Comparison of ENCODE assay signal across 1 cellular context in genomic region chr19:40465781-40466218, GRCh38.
TF ChIP-seq lines count a peak whose summit lies in the region.

No MANE protein-coding gene starts in this region.

TF ChIP-seq in K562, 482 proteins besides CTCF, POLR2A, EP300 and RAD21 (continues in another document):
- TF ChIP-seq NR2C2 (CRISPR knock-in tag; IDR thresholded peaks at IDR 0.05) (no peak), NR2C2 (tag; IDR thresholded peaks at IDR 0.05) (peak; percentile 85), ZNF175 (CRISPR knock-in tag; IDR thresholded peaks at IDR 0.05; ENCODE audit: low read depth) (0 out of 2 replicates have a peak, but pooled peaks have one; percentile 8), DIDO1 (tag; IDR thresholded peaks at IDR 0.05; ENCODE audit: low read depth) (no peak), MBD2 (IDR thresholded peaks at IDR 0.05; ENCODE audit: borderline replicate concordance, low read depth) (peak; percentile 57; the same call in 1 of the 2 replicates), ZBTB7A (IDR thresholded peaks at IDR 0.05; ENCODE audit: borderline replicate concordance, control insufficient read depth, low read depth, low read length) (0 out of 2 replicates have a peak, but pooled peaks have one; percentile 28), EP400 (IDR thresholded peaks at IDR 0.05) (peak; percentile 47; the same call in 1 of the 2 replicates), TCF7 (IDR thresholded peaks at IDR 0.05; ENCODE audit: borderline replicate concordance) (peak; percentile 6; the same call in 1 of the 2 replicates), ELF4 (CRISPR knock-in tag; IDR thresholded peaks at IDR 0.05) (0 out of 2 replicates have a peak, but pooled peaks have one; percentile 89), ETV5 (CRISPR knock-in tag; IDR thresholded peaks at IDR 0.05; ENCODE audit: low read depth) (peak; percentile 15; the same call in 1 of the 2 replicates), MAZ (CRISPR knock-in tag; conservative IDR thresholded peaks at IDR 0.05 in 1 of 2, IDR thresholded peaks at IDR 0.05 in 1 of 2) (peak; percentile 24 to 91), HMGN3 (IDR thresholded peaks at IDR 0.05; ENCODE audit: borderline replicate concordance, extremely low read depth, insufficient read length, low read depth, low read length) (peak; percentile 81), ZKSCAN1 (IDR thresholded peaks at IDR 0.05; ENCODE audit: low read depth, low read length) (no peak), E2F1 (CRISPR knock-in tag; IDR thresholded peaks at IDR 0.05) (0 out of 2 replicates have a peak, but pooled peaks have one; percentile 82), ATF2 (CRISPR knock-in tag; IDR thresholded peaks at IDR 0.05) (no peak), TFAP4 (CRISPR knock-in tag; IDR thresholded peaks at IDR 0.05; ENCODE audit: borderline replicate concordance) (peak; percentile 53; the same call in 1 of the 2 replicates), TCF3 (CRISPR knock-in tag; IDR thresholded peaks at IDR 0.05) (0 out of 2 replicates have a peak, but pooled peaks have one; percentile 21), CCNT2 (IDR thresholded peaks at IDR 0.05; ENCODE audit: borderline replicate concordance, extremely low read depth, insufficient read length, low read depth, low read length) (peak; percentile 60), PBX2 (CRISPR knock-in tag; IDR thresholded peaks at IDR 0.05; ENCODE audit: low read depth) (peak; percentile 79), PBX2 (tag; conservative IDR thresholded peaks at IDR 0.05; ENCODE audit: low read depth) (peak; percentile 90), RNF2 (IDR thresholded peaks at IDR 0.05) (peak; percentile 23; the same call in 1 of the 2 replicates), KDM1A (IDR thresholded peaks at IDR 0.05) (no peak), PHF20 (IDR thresholded peaks at IDR 0.05; ENCODE audit: partially characterized antibody) (no peak), E2F6 (IDR thresholded peaks at IDR 0.05; ENCODE audit: borderline replicate concordance in 1 of 2, extremely low read depth in 1 of 2, insufficient read depth in 1 of 2, insufficient read length in 1 of 2, low read depth in 1 of 2, low read length in 1 of 2, poor library complexity in 1 of 2, severe bottlenecking in 1 of 2) (no peak), FOXM1 (IDR thresholded peaks at IDR 0.05; ENCODE audit: low read depth) (no peak), FOXM1 (CRISPR knock-in tag; IDR thresholded peaks at IDR 0.05; ENCODE audit: low read depth) (0 out of 2 replicates have a peak, but pooled peaks have one; percentile 3), ZBTB26 (CRISPR knock-in tag; IDR thresholded peaks at IDR 0.05) (0 out of 2 replicates have a peak, but pooled peaks have one; percentile 58), SUPT5H (IDR thresholded peaks at IDR 0.05) (no peak), RCOR1 (IDR thresholded peaks at IDR 0.05; ENCODE audit: borderline replicate concordance in 1 of 2, low read depth in 2 of 2, low read length in 2 of 2) (peak in 1 of 2 experiments; percentile 25; a peak in 1 of 4 replicates), HNRNPLL (IDR thresholded peaks at IDR 0.05; ENCODE audit: low read depth, low read length, poor library complexity, severe bottlenecking) (peak; percentile 40), CBX3 (IDR thresholded peaks at IDR 0.05; ENCODE audit: borderline replicate concordance in 1 of 2, low read length in 2 of 2) (no peak; a peak in 1 of 3 replicates), MLX (CRISPR knock-in tag; conservative IDR thresholded peaks at IDR 0.05) (no peak), TAF1 (IDR thresholded peaks at IDR 0.05; ENCODE audit: control insufficient read depth, extremely low read depth, insufficient read depth, low read length, severe bottlenecking) (no peak), BCL6 (CRISPR knock-in tag; IDR thresholded peaks at IDR 0.05) (no peak), ATF7 (IDR thresholded peaks at IDR 0.05) (peak; percentile 86; the same call in 1 of the 2 replicates), GTF2F1 (IDR thresholded peaks at IDR 0.05; ENCODE audit: low read depth, low read length) (0 out of 2 replicates have a peak, but pooled peaks have one; percentile 20), CREB3L1 (IDR thresholded peaks at IDR 0.05; ENCODE audit: borderline replicate concordance, low read depth) (0 out of 2 replicates have a peak, but pooled peaks have one; percentile 2), ZNF740 (CRISPR knock-in tag; IDR thresholded peaks at IDR 0.05) (no peak), ZNF740 (tag; IDR thresholded peaks at IDR 0.05) (no peak), NRF1 (conservative IDR thresholded peaks at IDR 0.05 in 1 of 2, IDR thresholded peaks at IDR 0.05 in 1 of 2) (peak; percentile 88 to 90), SP1 (CRISPR knock-in tag; IDR thresholded peaks at IDR 0.05) (peak; percentile 88), FOSL1 (tag; conservative IDR thresholded peaks at IDR 0.05) (peak; percentile 56), MEIS2 (IDR thresholded peaks at IDR 0.05; ENCODE audit: partially characterized antibody) (peak; percentile 100), ZNF766 (CRISPR knock-in tag; conservative IDR thresholded peaks at IDR 0.05) (no peak), CTBP1 (IDR thresholded peaks at IDR 0.05; ENCODE audit: borderline replicate concordance) (0 out of 2 replicates have a peak, but pooled peaks have one; percentile 47)
- TF ChIP-seq, protein P1, sequence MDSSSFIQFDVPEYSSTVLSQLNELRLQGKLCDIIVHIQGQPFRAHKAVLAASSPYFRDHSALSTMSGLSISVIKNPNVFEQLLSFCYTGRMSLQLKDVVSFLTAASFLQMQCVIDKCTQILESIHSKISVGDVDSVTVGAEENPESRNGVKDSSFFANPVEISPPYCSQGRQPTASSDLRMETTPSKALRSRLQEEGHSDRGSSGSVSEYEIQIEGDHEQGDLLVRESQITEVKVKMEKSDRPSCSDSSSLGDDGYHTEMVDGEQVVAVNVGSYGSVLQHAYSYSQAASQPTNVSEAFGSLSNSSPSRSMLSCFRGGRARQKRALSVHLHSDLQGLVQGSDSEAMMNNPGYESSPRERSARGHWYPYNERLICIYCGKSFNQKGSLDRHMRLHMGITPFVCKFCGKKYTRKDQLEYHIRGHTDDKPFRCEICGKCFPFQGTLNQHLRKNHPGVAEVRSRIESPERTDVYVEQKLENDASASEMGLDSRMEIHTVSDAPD (CRISPR knock-in tag; IDR thresholded peaks at IDR 0.05): no peak
- TF ChIP-seq, protein P2, sequence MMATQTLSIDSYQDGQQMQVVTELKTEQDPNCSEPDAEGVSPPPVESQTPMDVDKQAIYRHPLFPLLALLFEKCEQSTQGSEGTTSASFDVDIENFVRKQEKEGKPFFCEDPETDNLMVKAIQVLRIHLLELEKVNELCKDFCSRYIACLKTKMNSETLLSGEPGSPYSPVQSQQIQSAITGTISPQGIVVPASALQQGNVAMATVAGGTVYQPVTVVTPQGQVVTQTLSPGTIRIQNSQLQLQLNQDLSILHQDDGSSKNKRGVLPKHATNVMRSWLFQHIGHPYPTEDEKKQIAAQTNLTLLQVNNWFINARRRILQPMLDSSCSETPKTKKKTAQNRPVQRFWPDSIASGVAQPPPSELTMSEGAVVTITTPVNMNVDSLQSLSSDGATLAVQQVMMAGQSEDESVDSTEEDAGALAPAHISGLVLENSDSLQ (IDR thresholded peaks at IDR 0.05): peak; percentile 97
- TF ChIP-seq, protein P3, sequence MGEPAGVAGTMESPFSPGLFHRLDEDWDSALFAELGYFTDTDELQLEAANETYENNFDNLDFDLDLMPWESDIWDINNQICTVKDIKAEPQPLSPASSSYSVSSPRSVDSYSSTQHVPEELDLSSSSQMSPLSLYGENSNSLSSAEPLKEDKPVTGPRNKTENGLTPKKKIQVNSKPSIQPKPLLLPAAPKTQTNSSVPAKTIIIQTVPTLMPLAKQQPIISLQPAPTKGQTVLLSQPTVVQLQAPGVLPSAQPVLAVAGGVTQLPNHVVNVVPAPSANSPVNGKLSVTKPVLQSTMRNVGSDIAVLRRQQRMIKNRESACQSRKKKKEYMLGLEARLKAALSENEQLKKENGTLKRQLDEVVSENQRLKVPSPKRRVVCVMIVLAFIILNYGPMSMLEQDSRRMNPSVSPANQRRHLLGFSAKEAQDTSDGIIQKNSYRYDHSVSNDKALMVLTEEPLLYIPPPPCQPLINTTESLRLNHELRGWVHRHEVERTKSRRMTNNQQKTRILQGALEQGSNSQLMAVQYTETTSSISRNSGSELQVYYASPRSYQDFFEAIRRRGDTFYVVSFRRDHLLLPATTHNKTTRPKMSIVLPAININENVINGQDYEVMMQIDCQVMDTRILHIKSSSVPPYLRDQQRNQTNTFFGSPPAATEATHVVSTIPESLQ (CRISPR knock-in tag; IDR thresholded peaks at IDR 0.05): no peak; the same call in 1 of the 2 replicates
